In genomic region chr19:44951179-44952159, GRCh38 we compare ENCODE assay signal across 8 cellular contexts. TPM values are rescaled to one million over a fixed set of nuclear protein-coding genes. Genes with fewer than 3 reads are reported as not detected.
DNase-seq lines count a peak whose midpoint lies in the region; ATAC-seq and TF ChIP-seq lines count a peak whose summit lies in the region.

No MANE protein-coding gene starts in this region.

- no peaks in the 10 kb centered on the region for H3K9me2 ChIP-seq in Loucy (replicated peaks; ENCODE audit: low read depth, low read length)

- H4K20me1 ChIP-seq in Loucy (ENCODE audit: insufficient read depth, low read length, poor library complexity, severe bottlenecking): peaks cover 10% of the 10 kb centered on the region

- DNase-seq in Daoy (ENCODE audit: low read depth) (peak; percentile 65), SHP77 treated with DMSO at 0.1 percent for 48 hours (lab: John Stamatoyannopoulos, UW) (peak; percentile 26), glomerular endothelial cell (ENCODE audit: extremely low read depth, low read depth, low spot score) (peak; percentile 61), pulmonary artery endothelial cell (ENCODE audit: low read depth, low spot score) (peak; percentile 51)
- DNase-seq in activated naive CD4-positive, alpha-beta T cell treated with anti-CD3 and anti-CD28 coated beads, Interleukin-2, amount 50 U/mL, for 16 hours: peak; percentile 57

- H3K4me2 ChIP-seq in Loucy (ENCODE audit: low read depth, low read length, poor library complexity, severe bottlenecking): no peak overlapping the region

- TF ChIP-seq POLR2A in GM18505 (IDR thresholded peaks at IDR 0.05; ENCODE audit: borderline replicate concordance, extremely low read depth, insufficient read depth, insufficient read length): no peak

- H3K27me3 ChIP-seq in Loucy (ENCODE audit: insufficient read depth, low read length, poor library complexity, severe bottlenecking): no peaks in the 10 kb centered on the region

- H3K36me3 ChIP-seq in Loucy (ENCODE audit: insufficient read depth, low read length): no peaks in the 10 kb centered on the region

- no peaks in the 10 kb centered on the region for H3K9me3 ChIP-seq in Loucy (ENCODE audit: insufficient read depth, low read depth, low read length)

- TF ChIP-seq CTCF in Loucy (conservative IDR thresholded peaks at IDR 0.05; ENCODE audit: low read length): peak; percentile 88

- ATAC-seq in GM19397 (IDR thresholded peaks at IDR 0.05; ENCODE audit: unreplicated experiment): no peak
- no peak for ATAC-seq in GM18505 (IDR thresholded peaks at IDR 0.05; ENCODE audit: unreplicated experiment)

- peaks cover 18% of the 10 kb centered on the region for H3K79me2 ChIP-seq in Loucy (ENCODE audit: insufficient read depth, low read length)

- no peak overlapping the region for H3K9ac ChIP-seq in Loucy (ENCODE audit: low read depth, low read length, poor library complexity, severe bottlenecking)

- H3F3A ChIP-seq in Loucy (ENCODE audit: low read depth): no peaks in the 10 kb centered on the region

- H2AFZ ChIP-seq in Loucy (ENCODE audit: low read length): no peak overlapping the region

- no peak overlapping the region for H3K4me3 ChIP-seq in Loucy (ENCODE audit: low read length, poor library complexity, severe bottlenecking)

- H3K4me1 ChIP-seq in Loucy (ENCODE audit: insufficient read depth, low read length, poor library complexity, severe bottlenecking): peaks cover 14% of the 10 kb centered on the region

RNA-seq across cellular contexts. Expression of gene CLPTM1, which starts 3.7 kb away (rescaled TPM):
- 12.9 and 17.3 TPM in 2 replicates for total RNA-seq in Daoy (2014; rRNA removed; shearing (Covaris generic))
- 87.7 and 119 TPM in 2 replicates for total RNA-seq in glomerular endothelial cell
- 24.9 and 35.3 TPM in 2 replicates for total RNA-seq in pulmonary artery endothelial cell

RNA-seq across cellular contexts. Expression of gene APOC2, which starts 5.6 kb away (rescaled TPM):
- not detected in 2 replicates for total RNA-seq in Daoy (2014; rRNA removed; shearing (Covaris generic))
- not detected in 2 replicates for total RNA-seq in glomerular endothelial cell
- not detected in 2 replicates for total RNA-seq in pulmonary artery endothelial cell

RNA-seq across cellular contexts. Expression of gene APOC4, which starts 9.4 kb away (rescaled TPM):
- total RNA-seq in Daoy (2014; rRNA removed; shearing (Covaris generic)): not detected in 2 replicates
- total RNA-seq in glomerular endothelial cell: not detected in 2 replicates
- total RNA-seq in pulmonary artery endothelial cell: not detected in 2 replicates

RNA-seq across cellular contexts. Expression of gene APOC1, which starts 37.1 kb away (rescaled TPM):
- 4.4 and 24.5 TPM in 2 replicates for total RNA-seq in Daoy (2014; rRNA removed; shearing (Covaris generic))
- total RNA-seq in glomerular endothelial cell: 0.44 and 2.3 TPM in 2 replicates
- 1.2 and 1.8 TPM in 2 replicates for total RNA-seq in pulmonary artery endothelial cell

RNA-seq across cellular contexts. Expression of gene APOE, which starts 45.9 kb away (rescaled TPM):
- total RNA-seq in Daoy (2014; rRNA removed; shearing (Covaris generic)): 0.86 and 1.6 TPM in 2 replicates
- total RNA-seq in glomerular endothelial cell (4.0 and 10.0 TPM in 2 replicates), pulmonary artery endothelial cell (0.53 and 1.7 TPM in 2 replicates)
